Comparison of ENCODE assay signal across 1 cellular context in genomic region chr6:140915001-140915950, GRCh38.
TF ChIP-seq lines count a peak whose summit lies in the region.

No MANE protein-coding gene starts in this region.

TF ChIP-seq in WTC11, 78 proteins besides CTCF, POLR2A, EP300 and RAD21 (continued from another document):
- no peak for TF ChIP-seq MXD4 (CRISPR knock-in tag; IDR thresholded peaks at IDR 0.05; ENCODE audit: borderline replicate concordance)
- no peak for TF ChIP-seq CREM (CRISPR knock-in tag; IDR thresholded peaks at IDR 0.05)
- no peak for TF ChIP-seq ZMAT4 (CRISPR knock-in tag; IDR thresholded peaks at IDR 0.05)
- TF ChIP-seq ZNF263 (CRISPR knock-in tag; IDR thresholded peaks at IDR 0.05; ENCODE audit: low read depth), result no peak
- no peak for TF ChIP-seq NR2C2 (CRISPR knock-in tag; IDR thresholded peaks at IDR 0.05)
